ENCODE assay signal across 2 cellular contexts in genomic region chr12:3269594-3269993, GRCh38.
TF ChIP-seq lines count a peak whose summit lies in the region.

No MANE protein-coding gene starts in this region.

TF ChIP-seq in IMR-90, 13 proteins besides CTCF, POLR2A, EP300 and RAD21:
- no peak for TF ChIP-seq MXI1 (IDR thresholded peaks at IDR 0.05; ENCODE audit: borderline replicate concordance, low read depth, low read length)
- TF ChIP-seq NFE2L2 (IDR thresholded peaks at IDR 0.05; ENCODE audit: low read depth, low read length), result 0 out of 2 replicates have a peak, but pooled peaks have one; percentile 21
- TF ChIP-seq MAZ (IDR thresholded peaks at IDR 0.05; ENCODE audit: borderline replicate concordance, low read depth, low read length), result no peak

TF ChIP-seq in H1, 55 proteins besides CTCF, POLR2A, EP300 and RAD21 (continued from another document):
- TF ChIP-seq RBBP5 (IDR thresholded peaks at IDR 0.05; ENCODE audit: borderline replicate concordance, low read depth, low read length) (no peak), CREB1 (IDR thresholded peaks at IDR 0.05) (no peak), SP2 (IDR thresholded peaks at IDR 0.05; ENCODE audit: low read length) (no peak), CTBP2 (IDR thresholded peaks at IDR 0.05; ENCODE audit: borderline replicate concordance, insufficient read depth, insufficient read length, low read length) (no peak), MAFK (IDR thresholded peaks at IDR 0.05; ENCODE audit: low read depth, low read length) (peak; percentile 18; the same call in 1 of the 2 replicates), RNF2 (IDR thresholded peaks at IDR 0.05; ENCODE audit: borderline replicate concordance, low read depth, low read length, missing control alignments, poor library complexity, severe bottlenecking) (no peak), BACH1 (IDR thresholded peaks at IDR 0.05; ENCODE audit: low read length) (peak; percentile 40; the same call in 1 of the 2 replicates), YY1 (IDR thresholded peaks at IDR 0.05; ENCODE audit: low read depth, low read length) (no peak), ASH2L (IDR thresholded peaks at IDR 0.05; ENCODE audit: low read length) (no peak), TAF1 (IDR thresholded peaks at IDR 0.05; ENCODE audit: low read depth, low read length) (no peak), SIX5 (IDR thresholded peaks at IDR 0.05; ENCODE audit: low read depth, low read length) (no peak)
TF ChIP-seq in H1: peak in this region for 2.
